In the genomic region with DNA sequence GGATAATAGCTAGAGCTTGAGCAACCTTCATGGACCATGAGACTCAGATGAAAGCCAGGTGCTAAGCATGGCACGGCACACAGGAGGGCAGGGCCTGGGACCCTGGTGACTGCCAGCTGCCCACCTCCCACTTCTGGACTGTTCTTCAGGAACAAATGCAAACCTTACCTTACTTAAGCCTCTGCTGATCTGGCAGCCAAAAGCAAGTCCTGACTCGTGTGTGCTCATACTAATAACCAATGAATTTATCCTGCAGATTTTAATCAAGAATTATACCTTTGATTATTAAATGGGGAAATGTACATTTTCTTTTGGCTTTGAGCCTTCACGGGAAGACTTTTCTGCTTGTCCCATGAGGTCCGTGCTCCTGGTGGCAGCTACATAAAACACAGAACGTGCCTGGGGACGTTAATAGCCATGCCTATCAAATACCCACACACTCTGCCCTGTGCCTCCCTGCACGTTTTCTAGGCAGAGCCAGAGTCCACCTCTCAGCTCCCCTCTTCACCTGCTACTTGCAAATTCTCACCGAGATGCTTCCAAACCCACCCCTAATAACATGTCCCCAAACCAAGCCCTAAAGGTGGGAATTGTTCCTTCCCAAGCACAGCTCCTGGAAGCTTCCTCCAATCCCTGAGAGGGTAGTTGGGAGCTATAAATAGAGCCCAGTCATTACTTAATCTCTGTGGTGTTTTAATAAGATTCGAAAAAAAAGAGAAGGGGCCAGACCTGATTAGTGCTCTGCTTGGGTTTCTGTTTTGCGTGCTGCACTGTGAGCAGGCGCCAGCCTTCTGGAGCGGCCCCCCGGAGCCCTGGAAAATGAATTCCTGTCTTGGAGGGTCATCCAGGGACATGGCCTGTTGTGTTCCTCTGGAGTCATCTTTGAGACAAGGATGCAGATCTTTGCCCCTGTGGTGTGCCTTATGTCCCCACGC, we compare ENCODE assay signal across 19 cellular contexts. TPM values are rescaled to one million over a fixed set of nuclear protein-coding genes. Genes with fewer than 3 reads are reported as not detected.
DNase-seq lines count a peak whose midpoint lies in the region; ATAC-seq, FAIRE-seq and TF ChIP-seq lines count a peak whose summit lies in the region.
"Had no signal": no experiment of that assay in that cellular context is flagged by ENCODE, and none has a peak within 500 bp of the region (broad histone marks: within the 10 kb centered on the region; RNA-seq: fewer than 3 reads in every experiment).

No MANE protein-coding gene starts in this region.

- TF ChIP-seq RAD21 in HepG2 (CRISPR knock-in tag; IDR thresholded peaks at IDR 0.05), result no peak

- H3K4me1 Mint-ChIP-seq in activated naive CD8-positive, alpha-beta T cell treated with anti-CD3 and anti-CD28 coated beads for 36 hours, result peaks cover 25% of the 10 kb centered on the region

- FAIRE-seq in HepG2 (lab: Jason Lieb, UNC), result no peak
- FAIRE-seq: colon, G401.6 had no signal

- no peak for TF ChIP-seq CTCF in HepG2 (CRISPR knock-in tag; IDR thresholded peaks at IDR 0.05)
- no peak for TF ChIP-seq CTCF in right lobe of liver (IDR thresholded peaks at IDR 0.05)
- TF ChIP-seq CTCF in brain microvascular endothelial cell (IDR thresholded peaks at IDR 0.05; ENCODE audit: low read depth, low read length, missing control alignments), result no peak
- TF ChIP-seq CTCF in lower lobe of right lung (IDR thresholded peaks at IDR 0.05), result no peak

- H4K20me1 ChIP-seq in HepG2 (ENCODE audit: insufficient read depth, low read length), result no peaks in the 10 kb centered on the region
- H4K20me1 ChIP-seq: BLaER1 had no signal

- no TSS peak for BruUV-seq in HepG2 (replicated peaks; lab: Mats Ljungman, UMichigan)

- no peaks in the 10 kb centered on the region for H3K36me3 ChIP-seq in HepG2 (replicated peaks in 1 of 2; ENCODE audit: control insufficient read depth in 1 of 2, insufficient read depth in 2 of 2, low read length in 2 of 2)
- H3K36me3 ChIP-seq in right lobe of liver, result no peaks in the 10 kb centered on the region
- H3K36me3 ChIP-seq in brain microvascular endothelial cell (replicated peaks), result no peaks in the 10 kb centered on the region
- no peaks in the 10 kb centered on the region for H3K36me3 ChIP-seq in lower lobe of right lung
- H3K36me3 ChIP-seq: BLaER1, spleen, upper lobe of left lung had no signal

- no peak overlapping the region; the same call in 1 of the 2 replicates for H3K9ac ChIP-seq in HepG2 (ENCODE audit: insufficient read depth, low read depth, low read length)
- H3K9ac ChIP-seq: BLaER1 had no signal

- POLR2A ChIA-PET in HepG2 (lab: Yijun Ruan, JAX), result interaction anchor here (0.7 to 2.7 kb wide), 4 partner anchors 13 to 406 kb away, joined by 3 to 20 read pairs (median 4); a partner anchor contains a TSS

- H3K4me2 ChIP-seq in HepG2 (ENCODE audit: low read depth, low read length), result peak overlapping the region; percentile 77
- H3K4me2 ChIP-seq: BLaER1 had no signal

- H3K9me3 ChIP-seq in HepG2 (ENCODE audit: low read length) (no peaks in the 10 kb centered on the region; the same call in 1 of the 2 replicates), right lobe of liver (no peaks in the 10 kb centered on the region), lower lobe of right lung (peaks cover 5% of the 10 kb centered on the region)
- H3K9me3 ChIP-seq: BLaER1, upper lobe of left lung had no signal

- TF ChIP-seq POLR2A in HepG2 (IDR thresholded peaks at IDR 0.05; ENCODE audit: insufficient read depth in 1 of 2, low read depth in 2 of 2, low read length in 2 of 2) (no peak), right lobe of liver (IDR thresholded peaks at IDR 0.05) (no peak)

- H3K4me3 ChIP-seq in HepG2 (replicated peaks in 1 of 3; ENCODE audit: insufficient read depth in 1 of 3, low read depth in 2 of 3, low read length in 3 of 3) (0 out of 6 replicates have a peak overlapping the region, but pooled peaks of 1 of the 3 experiments have one; percentile 5), right lobe of liver (no peak overlapping the region), brain microvascular endothelial cell (ENCODE audit: low read depth, low read length) (no peak overlapping the region), lower lobe of right lung (no peak overlapping the region)
- H3K4me3 ChIP-seq: BLaER1, spleen, upper lobe of left lung had no signal

- no peak for DNase-seq in HepG2 (ENCODE audit: low spot score)
- DNase-seq in right lobe of liver, result no peak
- DNase-seq in brain microvascular endothelial cell, result peak; percentile 47
- no peak for DNase-seq in lower lobe of right lung
- no peak for DNase-seq in NCI-H69 (lab: John Stamatoyannopoulos, UW)
- DNase-seq in activated naive CD8-positive, alpha-beta T cell treated with anti-CD3 and anti-CD28 coated beads for 36 hours, result no peak
- DNase-seq in cerebellar cortex (ENCODE audit: low spot score), result no peak
- DNase-seq: activated CD4-positive, alpha-beta T cell treated with anti-CD3 and anti-CD28 coated beads, Interleukin-2, amount 10 ng/mL, durations not matched to agents 7 days and 5 days; foreskin melanocyte; natural killer cell; NCI-H2081; spleen; upper lobe of left lung had no signal

- no peak overlapping the region for H3K27ac Mint-ChIP-seq in activated naive CD8-positive, alpha-beta T cell treated with anti-CD3 and anti-CD28 coated beads for 36 hours
- H3K27ac Mint-ChIP-seq: activated CD4-positive, alpha-beta T cell treated with anti-CD3 and anti-CD28 coated beads, Interleukin-2, amount 10 ng/mL, durations not matched to agents 7 days and 5 days; activated T-helper 2 cell treated with anti-CD3 and anti-CD28 coated beads, Interferon-gamma antibody, Interleukin-2, Interleukin-4, amounts not matched to agents 10 μg/mL and 5 μg/mL and 100 μg/mL, durations not matched to agents 14 hours and 24 hours and 36 hours had no signal

- intact Hi-C loops in HepG2 (cut with micrococcal nuclease; ENCODE audit: unreplicated experiment) (no loop called here), right lobe of liver (cut with DNase I) (no loop called here), lower lobe of right lung (cut with DNase I) (no loop called here)

- H3K79me2 ChIP-seq in HepG2 (ENCODE audit: insufficient read depth, low read length), result no peaks in the 10 kb centered on the region

- TF ChIP-seq EP300 in HepG2 (IDR thresholded peaks at IDR 0.05; ENCODE audit: low read depth in 2 of 2, low read length in 2 of 2) (no peak), HepG2 (CRISPR knock-in tag; IDR thresholded peaks at IDR 0.05; ENCODE audit: borderline replicate concordance) (no peak)

- no peak overlapping the region for H3K27ac ChIP-seq in HepG2 (ENCODE audit: extremely low read length, insufficient read depth, low read length)
- no peak overlapping the region for H3K27ac ChIP-seq in right lobe of liver
- no peak overlapping the region for H3K27ac ChIP-seq in brain microvascular endothelial cell
- no peak overlapping the region for H3K27ac ChIP-seq in lower lobe of right lung
- H3K27ac ChIP-seq: BLaER1, spleen had no signal

- no peaks in the 10 kb centered on the region for H3K36me3 Mint-ChIP-seq in activated naive CD8-positive, alpha-beta T cell treated with anti-CD3 and anti-CD28 coated beads for 36 hours
- H3K36me3 Mint-ChIP-seq: natural killer cell had no signal

- H3K9me3 Mint-ChIP-seq in activated naive CD8-positive, alpha-beta T cell treated with anti-CD3 and anti-CD28 coated beads for 36 hours, result peaks cover 3% of the 10 kb centered on the region
- H3K9me3 Mint-ChIP-seq: activated T-helper 2 cell treated with anti-CD3 and anti-CD28 coated beads, Interferon-gamma antibody, Interleukin-2, Interleukin-4, amounts not matched to agents 10 μg/mL and 5 μg/mL and 100 μg/mL, durations not matched to agents 14 hours and 24 hours and 36 hours; natural killer cell had no signal

- H3K27me3 ChIP-seq in HepG2 (ENCODE audit: control insufficient read depth in 1 of 2, insufficient read depth in 2 of 2, low read length in 2 of 2) (peaks cover 5 to 65% of the 10 kb centered on the region in 2 experiments), right lobe of liver (no peaks in the 10 kb centered on the region), brain microvascular endothelial cell (replicated peaks) (no peaks in the 10 kb centered on the region), lower lobe of right lung (ENCODE audit: low read depth) (no peaks in the 10 kb centered on the region)
- H3K27me3 ChIP-seq: BLaER1, upper lobe of left lung had no signal

- in situ Hi-C loops in HepG2 (cut with HindIII; ENCODE audit: extremely low pct_ligation_motif_present, low pct_unique_long_range_greater_than_20kb) (no loop called here), brain microvascular endothelial cell (cut with HindIII; ENCODE audit: low pct_ligation_motif_present, low sequenced_read_pairs) (no loop called here)

- ATAC-seq in HepG2 (no peak), right lobe of liver (no peak), lower lobe of right lung (peak; percentile 41 to 81), HG03175 (IDR thresholded peaks at IDR 0.05; ENCODE audit: unreplicated experiment) (no peak)
- ATAC-seq: natural killer cell had no signal

- H3K4me1 ChIP-seq in HepG2 (ENCODE audit: insufficient read depth, low read length) (peaks cover 95% of the 10 kb centered on the region), right lobe of liver (peaks cover 0 to 15% (median 3%) of the 10 kb centered on the region in 4 donors), lower lobe of right lung (peaks cover 37% of the 10 kb centered on the region)

- peaks cover 7% of the 10 kb centered on the region for H3K27me3 Mint-ChIP-seq in activated naive CD8-positive, alpha-beta T cell treated with anti-CD3 and anti-CD28 coated beads for 36 hours

- CTCF ChIA-PET in HepG2 (lab: Yijun Ruan, JAX; ENCODE audit: low intra/inter-chr PET ratio, low total read pairs), result no interaction called here

- H3K4me3 Mint-ChIP-seq in activated naive CD8-positive, alpha-beta T cell treated with anti-CD3 and anti-CD28 coated beads for 36 hours, result no peak overlapping the region
- H3K4me3 Mint-ChIP-seq: activated CD4-positive, alpha-beta T cell treated with anti-CD3 and anti-CD28 coated beads, Interleukin-2, amount 10 ng/mL, durations not matched to agents 7 days and 5 days had no signal

- no peak overlapping the region for H2AFZ ChIP-seq in HepG2 (ENCODE audit: low read length)

- 52% methylated on average over 10 of the region's 14 CpGs for WGBS in HepG2 (ENCODE audit: low lambda C conversion rate)
- WGBS in right lobe of liver (ENCODE audit: insufficient coverage, low coverage, low lambda C conversion rate, missing lambda C conversion rate), result 84% methylated on average over 13 of the region's 14 CpGs

RNA-seq across cellular contexts. Expression of a gene that starts 33.5 kb away (rescaled TPM):
- total RNA-seq in HepG2 (2016; rRNA removed; fragmentation: Illumina TruSeq; extraction: Trizol) (0.04 TPM in 1 of 2 replicates, not detected in the other), right lobe of liver (1 to 10 TPM in 1 of 6 experiments, under 1 TPM in 5; 0.31 to 1.3 (median 0.61) TPM), lower lobe of right lung (0.68 TPM)
- 0.10 TPM in 1 of 2 replicates, not detected in the other for total RNA-seq in HepG2 (2016; cell fraction: cytosol; rRNA removed; fragmentation: Illumina TruSeq; extraction: Trizol; ENCODE audit: low read depth)
- 0.10 TPM in 1 of 2 replicates, not detected in the other for total RNA-seq in HepG2 (2016; cell fraction: insoluble cytoplasmic fraction; rRNA removed; fragmentation: Illumina TruSeq; extraction: Trizol)
- total RNA-seq in HepG2 (2016; cell fraction: membrane; rRNA removed; fragmentation: Illumina TruSeq; extraction: Trizol), result not detected in 2 replicates
- total RNA-seq in HepG2 (2016; cell fraction: nucleus; rRNA removed; fragmentation: Illumina TruSeq; extraction: Trizol), result not detected in 2 replicates
- 2.0 and 4.8 TPM in 2 replicates for polyA plus RNA-seq in HepG2 (2011; rRNA removed)
- polyA plus RNA-seq in HepG2 (2011; cell fraction: cytosol; rRNA removed), result 1.7 and 1.9 TPM in 2 replicates
- polyA plus RNA-seq in HepG2 (2011; cell fraction: nucleus; rRNA removed), result 10.0 and 14.8 TPM in 2 replicates
- polyA plus RNA-seq in HepG2 (2012), result 8.9 and 11.0 TPM in 2 replicates
- not detected in 2 replicates for polyA plus RNA-seq in HepG2 (2016; cell fraction: cytosol; fragmentation: Illumina TruSeq; extraction: Trizol; ENCODE audit: low read depth)
- not detected in 2 replicates for polyA plus RNA-seq in HepG2 (2016; cell fraction: insoluble cytoplasmic fraction; fragmentation: Illumina TruSeq; extraction: Trizol; ENCODE audit: low read depth)
- polyA plus RNA-seq in HepG2 (2016; cell fraction: membrane; fragmentation: Illumina TruSeq; extraction: Trizol; ENCODE audit: low read depth), result 0.07 TPM in 1 of 2 replicates, not detected in the other
- polyA plus RNA-seq in HepG2 (2016; cell fraction: nucleus; fragmentation: Illumina TruSeq; extraction: Trizol; ENCODE audit: insufficient read depth, low read depth), result not detected in 2 replicates
- 2.1 TPM in 1 of 2 replicates, not detected in the other for polyA minus RNA-seq in HepG2 (2011; rRNA and poly(A)+ RNA removed; ENCODE audit: low replicate concordance)
- polyA minus RNA-seq in HepG2 (2011; cell fraction: cytosol; rRNA and poly(A)+ RNA removed), result 0.70 and 0.99 TPM in 2 replicates
- polyA minus RNA-seq in HepG2 (2011; cell fraction: nucleus; rRNA and poly(A)+ RNA removed), result 0.77 and 2.1 TPM in 2 replicates
- not detected for total RNA-seq in activated naive CD8-positive, alpha-beta T cell treated with anti-CD3 and anti-CD28 coated beads for 36 hours
- total RNA-seq: activated CD4-positive, alpha-beta T cell treated with anti-CD3 and anti-CD28 coated beads, Interleukin-2, amount 10 ng/mL, durations not matched to agents 7 days and 5 days; activated T-helper 2 cell treated with anti-CD3 and anti-CD28 coated beads, Interferon-gamma antibody, Interleukin-2, Interleukin-4, amounts not matched to agents 10 μg/mL and 5 μg/mL and 100 μg/mL, durations not matched to agents 14 hours and 24 hours and 36 hours; LHCN-M2 had no signal

RNA-seq across cellular contexts. Expression of a gene that starts 46.9 kb away (rescaled TPM):
- not detected in 2 replicates for total RNA-seq in HepG2 (2016; rRNA removed; fragmentation: Illumina TruSeq; extraction: Trizol)
- not detected in 2 replicates for total RNA-seq in HepG2 (2016; cell fraction: cytosol; rRNA removed; fragmentation: Illumina TruSeq; extraction: Trizol; ENCODE audit: low read depth)
- total RNA-seq in HepG2 (2016; cell fraction: insoluble cytoplasmic fraction; rRNA removed; fragmentation: Illumina TruSeq; extraction: Trizol), result not detected in 2 replicates
- not detected in 2 replicates for total RNA-seq in HepG2 (2016; cell fraction: membrane; rRNA removed; fragmentation: Illumina TruSeq; extraction: Trizol)
- not detected in 2 replicates for total RNA-seq in HepG2 (2016; cell fraction: nucleus; rRNA removed; fragmentation: Illumina TruSeq; extraction: Trizol)
- 0.10 and 0.13 TPM in 2 replicates for polyA plus RNA-seq in HepG2 (2011; rRNA removed)
- polyA plus RNA-seq in HepG2 (2011; cell fraction: cytosol; rRNA removed), result 0.03 TPM in 1 of 2 replicates, not detected in the other
- 0.29 and 0.56 TPM in 2 replicates for polyA plus RNA-seq in HepG2 (2011; cell fraction: nucleus; rRNA removed)
- polyA plus RNA-seq in HepG2 (2012), result 0.38 and 0.40 TPM in 2 replicates
- polyA plus RNA-seq in HepG2 (2016; cell fraction: cytosol; fragmentation: Illumina TruSeq; extraction: Trizol; ENCODE audit: low read depth), result not detected in 2 replicates
- polyA plus RNA-seq in HepG2 (2016; cell fraction: insoluble cytoplasmic fraction; fragmentation: Illumina TruSeq; extraction: Trizol; ENCODE audit: low read depth), result not detected in 2 replicates
- polyA plus RNA-seq in HepG2 (2016; cell fraction: membrane; fragmentation: Illumina TruSeq; extraction: Trizol; ENCODE audit: low read depth), result not detected in 2 replicates
- not detected in 2 replicates for polyA plus RNA-seq in HepG2 (2016; cell fraction: nucleus; fragmentation: Illumina TruSeq; extraction: Trizol; ENCODE audit: insufficient read depth, low read depth)
- polyA minus RNA-seq in HepG2 (2011; rRNA and poly(A)+ RNA removed; ENCODE audit: low replicate concordance), result 0.10 TPM in 1 of 2 replicates, not detected in the other
- polyA minus RNA-seq in HepG2 (2011; cell fraction: cytosol; rRNA and poly(A)+ RNA removed), result not detected in 2 replicates
- 0.25 TPM in 1 of 2 replicates, not detected in the other for polyA minus RNA-seq in HepG2 (2011; cell fraction: nucleus; rRNA and poly(A)+ RNA removed)
- total RNA-seq in right lobe of liver, result 1 to 10 TPM; 2.8 to 9.8 (median 5.1) TPM
- 64.0 TPM for total RNA-seq in lower lobe of right lung
- not detected for total RNA-seq in activated naive CD8-positive, alpha-beta T cell treated with anti-CD3 and anti-CD28 coated beads for 36 hours
- total RNA-seq: activated CD4-positive, alpha-beta T cell treated with anti-CD3 and anti-CD28 coated beads, Interleukin-2, amount 10 ng/mL, durations not matched to agents 7 days and 5 days; activated T-helper 2 cell treated with anti-CD3 and anti-CD28 coated beads, Interferon-gamma antibody, Interleukin-2, Interleukin-4, amounts not matched to agents 10 μg/mL and 5 μg/mL and 100 μg/mL, durations not matched to agents 14 hours and 24 hours and 36 hours; LHCN-M2 had no signal

Comparison
In these comparisons a context has a peak if more than half of its experiments do, and no peak if none do; other contexts are left out.
1. ATAC-seq: peak in lower lobe of right lung (2 of 2); none in HepG2 (single experiment), right lobe of liver (0 of 4) and HG03175 (single experiment).